ENCODE assay signal across 1 cellular context in genomic region chr2:65390134-65390533, GRCh38.
TF ChIP-seq lines count a peak whose summit lies in the region.

No MANE protein-coding gene starts in this region.

TF ChIP-seq in GM23338, 12 proteins besides CTCF, POLR2A, EP300 and RAD21 (continued from another document):
- no peak for TF ChIP-seq REST (IDR thresholded peaks at IDR 0.05; ENCODE audit: unreplicated experiment)
- no peak for TF ChIP-seq ETS1 (IDR thresholded peaks at IDR 0.05)
- no peak for TF ChIP-seq ZNF331 (CRISPR knock-in tag; IDR thresholded peaks at IDR 0.05; ENCODE audit: low read depth)
- no peak for TF ChIP-seq EZH2phosphoT487 (IDR thresholded peaks at IDR 0.05; ENCODE audit: unreplicated experiment)
- no peak for TF ChIP-seq JUNB (IDR thresholded peaks at IDR 0.05; ENCODE audit: unreplicated experiment)
- no peak for TF ChIP-seq CREB1 (CRISPR knock-in tag; IDR thresholded peaks at IDR 0.05; ENCODE audit: low read depth)
